ENCODE assay signal across 1 cellular context in the genomic region with DNA sequence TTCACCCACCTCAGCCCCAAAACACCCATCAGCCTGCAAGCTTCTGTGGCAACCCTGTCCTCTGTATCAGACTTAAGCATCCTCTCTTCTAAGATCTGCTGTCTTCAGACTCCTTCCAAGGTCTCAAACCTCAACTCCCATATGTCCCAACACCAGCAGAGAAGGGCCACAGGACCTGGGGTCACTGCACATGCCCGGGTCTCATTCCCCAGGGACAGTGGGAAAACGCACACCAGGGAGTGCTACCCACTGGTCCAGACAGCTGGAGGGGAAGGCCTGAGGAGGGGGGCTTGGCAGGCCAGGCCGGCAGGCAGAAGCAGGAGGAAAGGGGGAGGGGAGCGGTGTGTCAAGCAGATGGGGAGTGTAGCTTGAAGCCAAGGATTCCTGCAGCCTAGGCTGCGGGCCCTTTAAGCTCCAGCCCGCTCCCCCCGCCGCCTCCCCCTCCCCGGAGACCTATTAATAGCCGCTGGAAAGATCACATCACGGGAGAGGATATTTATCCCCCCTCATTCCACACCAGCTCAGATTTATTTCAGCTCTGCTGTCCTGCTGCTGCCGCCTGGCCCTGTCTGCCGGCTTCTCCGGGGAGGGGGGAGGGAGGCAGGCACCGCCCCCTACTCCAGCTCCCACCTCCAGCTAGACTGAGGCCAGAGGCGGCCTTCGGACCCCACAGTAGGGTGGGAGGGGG.
TF ChIP-seq lines count a peak whose summit lies in the region.

No MANE protein-coding gene starts in this region.

TF ChIP-seq in HEK293, 187 proteins besides CTCF, POLR2A, EP300 and RAD21 (continued from another document and continues in another):
- TF ChIP-seq, protein P1, sequence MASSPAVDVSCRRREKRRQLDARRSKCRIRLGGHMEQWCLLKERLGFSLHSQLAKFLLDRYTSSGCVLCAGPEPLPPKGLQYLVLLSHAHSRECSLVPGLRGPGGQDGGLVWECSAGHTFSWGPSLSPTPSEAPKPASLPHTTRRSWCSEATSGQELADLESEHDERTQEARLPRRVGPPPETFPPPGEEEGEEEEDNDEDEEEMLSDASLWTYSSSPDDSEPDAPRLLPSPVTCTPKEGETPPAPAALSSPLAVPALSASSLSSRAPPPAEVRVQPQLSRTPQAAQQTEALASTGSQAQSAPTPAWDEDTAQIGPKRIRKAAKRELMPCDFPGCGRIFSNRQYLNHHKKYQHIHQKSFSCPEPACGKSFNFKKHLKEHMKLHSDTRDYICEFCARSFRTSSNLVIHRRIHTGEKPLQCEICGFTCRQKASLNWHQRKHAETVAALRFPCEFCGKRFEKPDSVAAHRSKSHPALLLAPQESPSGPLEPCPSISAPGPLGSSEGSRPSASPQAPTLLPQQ (tag by site-specific recombination; IDR thresholded peaks at IDR 0.05) = no peak
- TF ChIP-seq ZNF423 (tag by site-specific recombination; IDR thresholded peaks at IDR 0.05) = peak; percentile 50; the same call in 1 of the 2 replicates
- no peak for TF ChIP-seq ZNF549 (tag by site-specific recombination; IDR thresholded peaks at IDR 0.05)
- TF ChIP-seq TCF7L2 (IDR thresholded peaks at IDR 0.05; ENCODE audit: borderline replicate concordance, low read depth, low read length) = no peak
- TF ChIP-seq, protein P2, sequence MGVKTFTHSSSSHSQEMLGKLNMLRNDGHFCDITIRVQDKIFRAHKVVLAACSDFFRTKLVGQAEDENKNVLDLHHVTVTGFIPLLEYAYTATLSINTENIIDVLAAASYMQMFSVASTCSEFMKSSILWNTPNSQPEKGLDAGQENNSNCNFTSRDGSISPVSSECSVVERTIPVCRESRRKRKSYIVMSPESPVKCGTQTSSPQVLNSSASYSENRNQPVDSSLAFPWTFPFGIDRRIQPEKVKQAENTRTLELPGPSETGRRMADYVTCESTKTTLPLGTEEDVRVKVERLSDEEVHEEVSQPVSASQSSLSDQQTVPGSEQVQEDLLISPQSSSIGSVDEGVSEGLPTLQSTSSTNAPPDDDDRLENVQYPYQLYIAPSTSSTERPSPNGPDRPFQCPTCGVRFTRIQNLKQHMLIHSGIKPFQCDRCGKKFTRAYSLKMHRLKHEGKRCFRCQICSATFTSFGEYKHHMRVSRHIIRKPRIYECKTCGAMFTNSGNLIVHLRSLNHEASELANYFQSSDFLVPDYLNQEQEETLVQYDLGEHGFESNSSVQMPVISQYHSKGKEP (tag by site-specific recombination; IDR thresholded peaks at IDR 0.05) = no peak
- no peak for TF ChIP-seq ZNF121 (tag by site-specific recombination; IDR thresholded peaks at IDR 0.05)
- TF ChIP-seq SCRT1 (tag by site-specific recombination; IDR thresholded peaks at IDR 0.05; ENCODE audit: borderline replicate concordance) = no peak
- 0 out of 2 replicates have a peak, but pooled peaks have one; percentile 31 for TF ChIP-seq ZNF629 (tag by site-specific recombination; IDR thresholded peaks at IDR 0.05)
- TF ChIP-seq ZNF391 (tag by site-specific recombination; IDR thresholded peaks at IDR 0.05; ENCODE audit: borderline replicate concordance, low read depth) = no peak
- TF ChIP-seq, protein P3, sequence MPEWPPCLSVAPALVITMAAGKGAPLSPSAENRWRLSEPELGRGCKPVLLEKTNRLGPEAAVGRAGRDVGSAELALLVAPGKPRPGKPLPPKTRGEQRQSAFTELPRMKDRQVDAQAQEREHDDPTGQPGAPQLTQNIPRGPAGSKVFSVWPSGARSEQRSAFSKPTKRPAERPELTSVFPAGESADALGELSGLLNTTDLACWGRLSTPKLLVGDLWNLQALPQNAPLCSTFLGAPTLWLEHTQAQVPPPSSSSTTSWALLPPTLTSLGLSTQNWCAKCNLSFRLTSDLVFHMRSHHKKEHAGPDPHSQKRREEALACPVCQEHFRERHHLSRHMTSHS (tag by site-specific recombination; IDR thresholded peaks at IDR 0.05) = no peak
- TF ChIP-seq, protein P4, sequence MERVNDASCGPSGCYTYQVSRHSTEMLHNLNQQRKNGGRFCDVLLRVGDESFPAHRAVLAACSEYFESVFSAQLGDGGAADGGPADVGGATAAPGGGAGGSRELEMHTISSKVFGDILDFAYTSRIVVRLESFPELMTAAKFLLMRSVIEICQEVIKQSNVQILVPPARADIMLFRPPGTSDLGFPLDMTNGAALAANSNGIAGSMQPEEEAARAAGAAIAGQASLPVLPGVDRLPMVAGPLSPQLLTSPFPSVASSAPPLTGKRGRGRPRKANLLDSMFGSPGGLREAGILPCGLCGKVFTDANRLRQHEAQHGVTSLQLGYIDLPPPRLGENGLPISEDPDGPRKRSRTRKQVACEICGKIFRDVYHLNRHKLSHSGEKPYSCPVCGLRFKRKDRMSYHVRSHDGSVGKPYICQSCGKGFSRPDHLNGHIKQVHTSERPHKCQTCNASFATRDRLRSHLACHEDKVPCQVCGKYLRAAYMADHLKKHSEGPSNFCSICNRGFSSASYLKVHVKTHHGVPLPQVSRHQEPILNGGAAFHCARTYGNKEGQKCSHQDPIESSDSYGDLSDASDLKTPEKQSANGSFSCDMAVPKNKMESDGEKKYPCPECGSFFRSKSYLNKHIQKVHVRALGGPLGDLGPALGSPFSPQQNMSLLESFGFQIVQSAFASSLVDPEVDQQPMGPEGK (tag by site-specific recombination; IDR thresholded peaks at IDR 0.05) = no peak
- no peak for TF ChIP-seq ZNF146 (tag by site-specific recombination; IDR thresholded peaks at IDR 0.05)
- TF ChIP-seq KLF9 (tag by site-specific recombination; IDR thresholded peaks at IDR 0.05; ENCODE audit: low read depth) = peak; percentile 35; the same call in 1 of the 2 replicates
- TF ChIP-seq ZNF521 (tag by site-specific recombination; IDR thresholded peaks at IDR 0.05) = no peak
- TF ChIP-seq ZNF768 (tag by site-specific recombination; IDR thresholded peaks at IDR 0.05) = no peak
- TF ChIP-seq ZNF175 (tag by site-specific recombination; IDR thresholded peaks at IDR 0.05) = no peak
- TF ChIP-seq ZNF324 (tag by site-specific recombination; IDR thresholded peaks at IDR 0.05) = no peak
- TF ChIP-seq ZNF354C (tag by site-specific recombination; IDR thresholded peaks at IDR 0.05; ENCODE audit: borderline replicate concordance, low read depth) = no peak
- TF ChIP-seq ZFP41 (tag by site-specific recombination; IDR thresholded peaks at IDR 0.05; ENCODE audit: borderline replicate concordance) = no peak
- TF ChIP-seq ZNF658 (tag by site-specific recombination; IDR thresholded peaks at IDR 0.05) = no peak
- no peak for TF ChIP-seq ZNF248 (tag by site-specific recombination; IDR thresholded peaks at IDR 0.05)
- no peak for TF ChIP-seq ZNF221 (tag by site-specific recombination; IDR thresholded peaks at IDR 0.05; ENCODE audit: borderline replicate concordance)
- no peak for TF ChIP-seq ZNF76 (tag by site-specific recombination; IDR thresholded peaks at IDR 0.05; ENCODE audit: borderline replicate concordance, low read depth)
- TF ChIP-seq, protein P5, sequence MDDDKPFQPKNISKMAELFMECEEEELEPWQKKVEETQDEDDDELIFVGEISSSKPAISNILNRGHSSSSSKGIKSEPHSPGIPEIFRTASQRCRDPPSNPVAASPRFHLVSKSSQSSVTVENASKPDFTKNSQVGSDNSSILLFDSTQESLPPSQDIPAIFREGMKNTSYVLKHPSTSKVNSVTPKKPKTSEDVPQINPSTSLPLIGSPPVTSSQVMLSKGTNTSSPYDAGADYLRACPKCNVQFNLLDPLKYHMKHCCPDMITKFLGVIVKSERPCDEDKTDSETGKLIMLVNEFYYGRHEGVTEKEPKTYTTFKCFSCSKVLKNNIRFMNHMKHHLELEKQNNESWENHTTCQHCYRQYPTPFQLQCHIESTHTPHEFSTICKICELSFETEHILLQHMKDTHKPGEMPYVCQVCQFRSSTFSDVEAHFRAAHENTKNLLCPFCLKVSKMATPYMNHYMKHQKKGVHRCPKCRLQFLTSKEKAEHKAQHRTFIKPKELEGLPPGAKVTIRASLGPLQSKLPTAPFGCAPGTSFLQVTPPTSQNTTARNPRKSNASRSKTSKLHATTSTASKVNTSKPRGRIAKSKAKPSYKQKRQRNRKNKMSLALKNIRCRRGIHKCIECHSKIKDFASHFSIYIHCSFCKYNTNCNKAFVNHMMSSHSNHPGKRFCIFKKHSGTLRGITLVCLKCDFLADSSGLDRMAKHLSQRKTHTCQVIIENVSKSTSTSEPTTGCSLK (tag by site-specific recombination; IDR thresholded peaks at IDR 0.05) = no peak
- TF ChIP-seq ZNF777 (tag by site-specific recombination; IDR thresholded peaks at IDR 0.05; ENCODE audit: borderline replicate concordance) = no peak
- TF ChIP-seq WT1 (tag by site-specific recombination; IDR thresholded peaks at IDR 0.05) = peak; percentile 71
- peak; percentile 74 for TF ChIP-seq GLIS2 (tag by site-specific recombination; IDR thresholded peaks at IDR 0.05)
- TF ChIP-seq, protein P6, sequence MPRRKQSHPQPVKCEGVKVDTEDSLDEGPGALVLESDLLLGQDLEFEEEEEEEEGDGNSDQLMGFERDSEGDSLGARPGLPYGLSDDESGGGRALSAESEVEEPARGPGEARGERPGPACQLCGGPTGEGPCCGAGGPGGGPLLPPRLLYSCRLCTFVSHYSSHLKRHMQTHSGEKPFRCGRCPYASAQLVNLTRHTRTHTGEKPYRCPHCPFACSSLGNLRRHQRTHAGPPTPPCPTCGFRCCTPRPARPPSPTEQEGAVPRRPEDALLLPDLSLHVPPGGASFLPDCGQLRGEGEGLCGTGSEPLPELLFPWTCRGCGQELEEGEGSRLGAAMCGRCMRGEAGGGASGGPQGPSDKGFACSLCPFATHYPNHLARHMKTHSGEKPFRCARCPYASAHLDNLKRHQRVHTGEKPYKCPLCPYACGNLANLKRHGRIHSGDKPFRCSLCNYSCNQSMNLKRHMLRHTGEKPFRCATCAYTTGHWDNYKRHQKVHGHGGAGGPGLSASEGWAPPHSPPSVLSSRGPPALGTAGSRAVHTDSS (tag by site-specific recombination; IDR thresholded peaks at IDR 0.05) = no peak
- TF ChIP-seq GLI4 (tag by site-specific recombination; IDR thresholded peaks at IDR 0.05) = no peak
- TF ChIP-seq, protein P7, sequence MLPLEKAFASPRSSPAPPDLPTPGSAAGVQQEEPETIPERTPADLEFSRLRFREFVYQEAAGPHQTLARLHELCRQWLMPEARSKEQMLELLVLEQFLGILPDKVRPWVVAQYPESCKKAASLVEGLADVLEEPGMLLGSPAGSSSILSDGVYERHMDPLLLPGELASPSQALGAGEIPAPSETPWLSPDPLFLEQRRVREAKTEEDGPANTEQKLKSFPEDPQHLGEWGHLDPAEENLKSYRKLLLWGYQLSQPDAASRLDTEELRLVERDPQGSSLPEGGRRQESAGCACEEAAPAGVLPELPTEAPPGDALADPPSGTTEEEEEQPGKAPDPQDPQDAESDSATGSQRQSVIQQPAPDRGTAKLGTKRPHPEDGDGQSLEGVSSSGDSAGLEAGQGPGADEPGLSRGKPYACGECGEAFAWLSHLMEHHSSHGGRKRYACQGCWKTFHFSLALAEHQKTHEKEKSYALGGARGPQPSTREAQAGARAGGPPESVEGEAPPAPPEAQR (tag by site-specific recombination; IDR thresholded peaks at IDR 0.05) = no peak
- TF ChIP-seq, protein P8, sequence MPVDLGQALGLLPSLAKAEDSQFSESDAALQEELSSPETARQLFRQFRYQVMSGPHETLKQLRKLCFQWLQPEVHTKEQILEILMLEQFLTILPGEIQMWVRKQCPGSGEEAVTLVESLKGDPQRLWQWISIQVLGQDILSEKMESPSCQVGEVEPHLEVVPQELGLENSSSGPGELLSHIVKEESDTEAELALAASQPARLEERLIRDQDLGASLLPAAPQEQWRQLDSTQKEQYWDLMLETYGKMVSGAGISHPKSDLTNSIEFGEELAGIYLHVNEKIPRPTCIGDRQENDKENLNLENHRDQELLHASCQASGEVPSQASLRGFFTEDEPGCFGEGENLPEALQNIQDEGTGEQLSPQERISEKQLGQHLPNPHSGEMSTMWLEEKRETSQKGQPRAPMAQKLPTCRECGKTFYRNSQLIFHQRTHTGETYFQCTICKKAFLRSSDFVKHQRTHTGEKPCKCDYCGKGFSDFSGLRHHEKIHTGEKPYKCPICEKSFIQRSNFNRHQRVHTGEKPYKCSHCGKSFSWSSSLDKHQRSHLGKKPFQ (tag by site-specific recombination; IDR thresholded peaks at IDR 0.05) = no peak
- no peak for TF ChIP-seq ZNF394 (tag by site-specific recombination; IDR thresholded peaks at IDR 0.05; ENCODE audit: borderline replicate concordance)
- TF ChIP-seq OVOL3 (tag by site-specific recombination; IDR thresholded peaks at IDR 0.05) = no peak
- no peak for TF ChIP-seq ZFHX2 (tag by site-specific recombination; conservative IDR thresholded peaks at IDR 0.05)
- TF ChIP-seq ZNF530 (tag by site-specific recombination; IDR thresholded peaks at IDR 0.05; ENCODE audit: low read depth) = no peak
- TF ChIP-seq ZNF311 (tag by site-specific recombination; IDR thresholded peaks at IDR 0.05; ENCODE audit: borderline replicate concordance) = no peak
- TF ChIP-seq, protein P9, sequence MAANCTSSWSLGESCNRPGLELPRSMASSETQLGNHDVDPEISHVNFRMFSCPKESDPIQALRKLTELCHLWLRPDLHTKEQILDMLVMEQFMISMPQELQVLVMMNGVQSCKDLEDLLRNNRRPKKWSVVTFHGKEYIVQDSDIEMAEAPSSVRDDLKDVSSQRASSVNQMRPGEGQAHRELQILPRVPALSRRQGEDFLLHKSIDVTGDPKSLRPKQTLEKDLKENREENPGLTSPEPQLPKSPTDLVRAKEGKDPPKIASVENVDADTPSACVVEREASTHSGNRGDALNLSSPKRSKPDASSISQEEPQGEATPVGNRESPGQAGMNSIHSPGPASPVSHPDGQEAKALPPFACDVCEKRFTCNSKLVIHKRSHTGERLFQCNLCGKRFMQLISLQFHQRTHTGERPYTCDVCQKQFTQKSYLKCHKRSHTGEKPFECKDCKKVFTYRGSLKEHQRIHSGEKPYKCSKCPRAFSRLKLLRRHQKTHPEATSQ (tag by site-specific recombination; IDR thresholded peaks at IDR 0.05) = no peak
- no peak for TF ChIP-seq ZNF2 (tag by site-specific recombination; IDR thresholded peaks at IDR 0.05)
- TF ChIP-seq, protein P10, sequence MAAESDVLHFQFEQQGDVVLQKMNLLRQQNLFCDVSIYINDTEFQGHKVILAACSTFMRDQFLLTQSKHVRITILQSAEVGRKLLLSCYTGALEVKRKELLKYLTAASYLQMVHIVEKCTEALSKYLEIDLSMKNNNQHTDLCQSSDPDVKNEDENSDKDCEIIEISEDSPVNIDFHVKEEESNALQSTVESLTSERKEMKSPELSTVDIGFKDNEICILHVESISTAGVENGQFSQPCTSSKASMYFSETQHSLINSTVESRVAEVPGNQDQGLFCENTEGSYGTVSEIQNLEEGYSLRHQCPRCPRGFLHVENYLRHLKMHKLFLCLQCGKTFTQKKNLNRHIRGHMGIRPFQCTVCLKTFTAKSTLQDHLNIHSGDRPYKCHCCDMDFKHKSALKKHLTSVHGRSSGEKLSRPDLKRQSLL (tag by site-specific recombination; IDR thresholded peaks at IDR 0.05) = no peak
- TF ChIP-seq ZNF654 (tag by site-specific recombination; IDR thresholded peaks at IDR 0.05; ENCODE audit: low read depth) = no peak
- peak; percentile 89 for TF ChIP-seq ZIC2 (tag by site-specific recombination; IDR thresholded peaks at IDR 0.05)
- TF ChIP-seq ZNF624 (tag by site-specific recombination; IDR thresholded peaks at IDR 0.05) = no peak
- no peak for TF ChIP-seq ZNF114 (tag by site-specific recombination; IDR thresholded peaks at IDR 0.05)
- no peak for TF ChIP-seq ZBTB1 (tag by site-specific recombination; IDR thresholded peaks at IDR 0.05)
- no peak for TF ChIP-seq ZNF707 (tag by site-specific recombination; IDR thresholded peaks at IDR 0.05)
- no peak for TF ChIP-seq ZNF670 (tag by site-specific recombination; IDR thresholded peaks at IDR 0.05; ENCODE audit: low read depth)
- no peak for TF ChIP-seq REPIN1 (tag by site-specific recombination; IDR thresholded peaks at IDR 0.05; ENCODE audit: low read depth)
- no peak for TF ChIP-seq ZNF157 (tag by site-specific recombination; IDR thresholded peaks at IDR 0.05)
